ENCODE assay signal across 9 cellular contexts in genomic region chr7:1225462-1226154, GRCh38. TPM values are rescaled to one million over a fixed set of nuclear protein-coding genes. Genes with fewer than 3 reads are reported as not detected.
DNase-seq lines count a peak whose midpoint lies in the region; ATAC-seq and TF ChIP-seq lines count a peak whose summit lies in the region.
"Had no signal": no experiment of that assay in that cellular context is flagged by ENCODE, and none has a peak within 500 bp of the region (broad histone marks: within the 10 kb centered on the region; RNA-seq: fewer than 3 reads in every experiment).

No MANE protein-coding gene starts in this region.

- no peak for TF ChIP-seq POLR2A in tibial nerve (IDR thresholded peaks at IDR 0.05)

- no peaks in the 10 kb centered on the region for H3K9me3 Mint-ChIP-seq in brain

- no peaks in the 10 kb centered on the region for H3K79me2 ChIP-seq in SU-DHL-6 (ENCODE audit: insufficient read depth, low read length)

- no peak for TF ChIP-seq EP300 in tibial nerve (IDR thresholded peaks at IDR 0.05)

- no peak overlapping the region for H3K4me2 ChIP-seq in SU-DHL-6 (ENCODE audit: low read depth, low read length, poor library complexity, severe bottlenecking)
- H3K4me2 ChIP-seq: KMS-11 had no signal

- no peaks in the 10 kb centered on the region for H3K9me2 ChIP-seq in SU-DHL-6 (replicated peaks; ENCODE audit: insufficient read depth, low read length)

- ATAC-seq in lung (ENCODE audit: insufficient read depth, low FRiP score) (no peak), GM18867 (IDR thresholded peaks at IDR 0.05; ENCODE audit: unreplicated experiment) (no peak), HG02852 (IDR thresholded peaks at IDR 0.05; ENCODE audit: unreplicated experiment) (no peak)

- H3K27ac ChIP-seq in SU-DHL-6 (ENCODE audit: low read depth, low read length) (no peak overlapping the region), lung (ENCODE audit: low read depth in 1 of 2, low read length in 1 of 2) (no peak overlapping the region), tibial nerve (no peak overlapping the region)
- H3K27ac ChIP-seq: KMS-11 had no signal

- H2AFZ ChIP-seq in SU-DHL-6 (ENCODE audit: low read depth, low read length, severe bottlenecking) = no peak overlapping the region

- no peaks in the 10 kb centered on the region for H3K36me3 Mint-ChIP-seq in brain

- no peaks in the 10 kb centered on the region for H3K9me3 ChIP-seq in SU-DHL-6 (ENCODE audit: insufficient read depth, low read length)
- H3K9me3 ChIP-seq in lung (ENCODE audit: control insufficient read depth in 2 of 2, insufficient read depth in 1 of 2, low read length in 1 of 2) = peaks cover 0 to 5% of the 10 kb centered on the region in 2 donors
- H3K9me3 ChIP-seq in tibial nerve = no peaks in the 10 kb centered on the region

- no peaks in the 10 kb centered on the region for H3F3A ChIP-seq in SU-DHL-6 (ENCODE audit: insufficient read depth)

- H4K20me1 ChIP-seq in SU-DHL-6 (ENCODE audit: low read depth, low read length) = no peaks in the 10 kb centered on the region

- DNase-seq in GM03348 (ENCODE audit: low spot score) (peak; percentile 80), lung (ENCODE audit: low spot score) (no peak), tibial nerve (ENCODE audit: low spot score in 2 of 2) (no peak), foreskin melanocyte (no peak)

- peak overlapping the region in 4 of 5 experiments; percentile 74 to 82 (median 78) for H3K27ac Mint-ChIP-seq in brain

- H3K27me3 ChIP-seq in SU-DHL-6 (ENCODE audit: low read length) = no peaks in the 10 kb centered on the region
- peaks cover 23% of the 10 kb centered on the region for H3K27me3 ChIP-seq in lung (ENCODE audit: control insufficient read depth, insufficient read depth)
- H3K27me3 ChIP-seq in tibial nerve = peaks cover 6 to 98% of the 10 kb centered on the region in 2 donors

- peaks cover 90% of the 10 kb centered on the region for H3K27me3 Mint-ChIP-seq in brain

- H3K36me3 ChIP-seq in SU-DHL-6 (ENCODE audit: low read length) (no peaks in the 10 kb centered on the region), lung (ENCODE audit: control insufficient read depth in 2 of 2, insufficient read depth in 2 of 2, low read length in 2 of 2) (no peaks in the 10 kb centered on the region), tibial nerve (no peaks in the 10 kb centered on the region)

- no peak overlapping the region for H3K9ac ChIP-seq in SU-DHL-6 (ENCODE audit: low read length)
- H3K9ac ChIP-seq: KMS-11 had no signal

- peak overlapping the region; percentile 38 to 74 (median 60) for H3K4me3 Mint-ChIP-seq in brain

- peaks cover 55% of the 10 kb centered on the region for H3K4me1 Mint-ChIP-seq in brain

- peaks cover 0 to 11% of the 10 kb centered on the region in 2 donors for H3K4me1 ChIP-seq in lung (ENCODE audit: control insufficient read depth in 2 of 2, insufficient read depth in 2 of 2, low read length in 2 of 2)
- peaks cover 0 to 34% (median 8%) of the 10 kb centered on the region in 4 donors for H3K4me1 ChIP-seq in tibial nerve

- TF ChIP-seq CTCF in SU-DHL-6 (IDR thresholded peaks at IDR 0.05; ENCODE audit: insufficient read depth, low read length, poor library complexity, severe bottlenecking) (peak; percentile 39), brain (conservative IDR thresholded peaks at IDR 0.05) (peak; percentile 95 to 99), lung (IDR thresholded peaks at IDR 0.05; ENCODE audit: control extremely low read depth, extremely low read depth) (peak; percentile 39), tibial nerve (IDR thresholded peaks at IDR 0.05) (peak; percentile 72 to 82 (median 77))

- H3K4me3 ChIP-seq in SU-DHL-6 (ENCODE audit: insufficient read depth, low read length, poor library complexity, severe bottlenecking) = no peak overlapping the region
- H3K4me3 ChIP-seq in lung = no peak overlapping the region
- H3K4me3 ChIP-seq in tibial nerve = no peak overlapping the region

- 5 to 9% methylated on average over 50 to 51 of the region's 51 CpGs for WGBS in lung, 2 donors
- WGBS in tibial nerve, 2 donors = 15 to 16% methylated on average over 41 to 49 of the region's 51 CpGs

RNA-seq across cellular contexts. Expression of gene UNCX, which starts 7.1 kb away (rescaled TPM):
- polyA plus RNA-seq in brain (ENCODE audit: insufficient read depth, low read depth, low replicate concordance) = not detected
- total RNA-seq in lung = not detected
- not detected for polyA plus RNA-seq in lung
- not detected for total RNA-seq in tibial nerve

Comparison
In these comparisons a context has a peak if more than half of its experiments do, and no peak if none do; other contexts are left out.
1. CTCF ChIP-seq: peak in every context shown above with its lines; median percentile 97 in brain; 77 in tibial nerve; 39 in SU-DHL-6; 39 in lung.